Comparison of ENCODE assay signal across 7 cellular contexts in the genomic region with DNA sequence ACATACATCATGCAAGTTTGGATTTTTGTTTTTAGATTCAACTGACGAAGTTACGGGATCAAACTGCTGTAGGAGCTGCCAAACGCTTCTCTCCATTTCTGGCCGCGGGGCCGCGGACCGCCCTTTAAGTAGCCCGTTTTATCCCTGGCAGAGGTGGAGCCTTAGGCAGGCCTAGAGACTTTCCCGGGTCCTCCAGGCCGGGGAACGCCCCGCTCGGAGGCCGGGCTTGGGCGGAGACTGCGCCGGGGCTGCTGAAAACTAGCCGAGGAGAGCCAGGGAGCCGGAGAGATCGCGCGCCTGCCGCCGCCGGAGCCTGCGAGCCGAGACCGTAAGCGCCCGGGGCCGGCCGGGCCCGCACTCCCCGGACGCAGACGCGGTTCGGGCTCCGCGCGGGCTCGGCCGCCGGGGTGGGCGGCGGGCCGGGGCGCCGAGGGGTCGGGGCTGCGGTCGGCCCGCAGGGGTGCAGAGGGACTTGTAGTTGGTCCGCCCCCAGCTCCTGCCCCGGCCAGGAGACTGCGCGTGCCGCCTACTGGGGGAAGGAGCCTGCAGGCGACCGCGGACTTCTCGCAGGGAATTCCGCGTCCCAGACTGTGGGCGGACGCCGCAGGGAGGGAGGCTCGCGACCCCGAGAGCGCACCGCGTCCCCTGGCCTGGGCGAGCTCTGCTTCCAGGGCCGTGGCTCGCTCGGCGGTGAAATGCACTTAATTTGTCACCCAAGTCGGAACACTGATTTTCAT. TPM values are rescaled to one million over a fixed set of nuclear protein-coding genes. Genes with fewer than 3 reads are reported as not detected.
DNase-seq lines count a peak whose midpoint lies in the region; ATAC-seq, FAIRE-seq and TF ChIP-seq lines count a peak whose summit lies in the region.

A gene (plus strand): TSS at position 283 of the 737 bp plus-strand sequence. CDS start 18,606 bp downstream, outside the sequence.

- peaks cover 0 to 4% of the 10 kb centered on the region in 2 donors for H3K27me3 ChIP-seq in small intestine (ENCODE audit: control insufficient read depth in 2 of 2, insufficient read depth in 2 of 2, low read length in 2 of 2)

- H3K27ac ChIP-seq in small intestine (ENCODE audit: low read depth in 1 of 2, low read length in 1 of 2): peak within 1 kb of the TSS; percentile 0 to 41

- peaks cover 5 to 8% of the 10 kb centered on the region in 2 donors for H3K4me1 ChIP-seq in small intestine (ENCODE audit: control insufficient read depth in 2 of 2, insufficient read depth in 1 of 2, low read depth in 1 of 2, low read length in 1 of 2)

- peaks cover 12% of the 10 kb centered on the region for H3K36me3 Mint-ChIP-seq in MCF 10A (ENCODE audit: insufficient read depth, unreplicated experiment)

- DNase-seq in NCI-H1930 (lab: John Stamatoyannopoulos, UW) (peak; percentile 61 to 71), UCSD-AML1 (lab: John Stamatoyannopoulos, UW; ENCODE audit: unreplicated experiment) (peak; percentile 87), MCF 10A (ENCODE audit: unreplicated experiment) (peak; percentile 97), iPS-NIHi11 (ENCODE audit: low spot score) (peak; percentile 95), small intestine (peak; percentile 84)

- no peaks in the 10 kb centered on the region for H3K9me3 ChIP-seq in small intestine (ENCODE audit: control insufficient read depth, low read depth)

- peak; percentile 98 for ATAC-seq in GM18502 (IDR thresholded peaks at IDR 0.05; ENCODE audit: poor library complexity, unreplicated experiment)
- peak; percentile 97 for ATAC-seq in HG02885 (IDR thresholded peaks at IDR 0.05; ENCODE audit: poor library complexity, unreplicated experiment)

- H3K4me3 Mint-ChIP-seq in MCF 10A (ENCODE audit: unreplicated experiment): peak within 1 kb of the TSS; percentile 92

- no TSS peak for BruUV-seq in MCF 10A (replicated peaks; lab: Mats Ljungman, UMichigan)

- CTCF ChIA-PET in MCF 10A (lab: Yijun Ruan, JAX): interaction anchor here (0.5 to 6.5 kb wide), 31 partner anchors 9 to 413 kb away, joined by 3 to 75 read pairs (median 6); a partner anchor contains a TSS

- H3K27ac Mint-ChIP-seq in MCF 10A (ENCODE audit: low read depth, unreplicated experiment): peak within 1 kb of the TSS; percentile 82

- H3K9me3 Mint-ChIP-seq in MCF 10A (ENCODE audit: unreplicated experiment): no peaks in the 10 kb centered on the region

- no peak for FAIRE-seq in small intestine (lab: Jason Lieb, UNC)

- no peaks in the 10 kb centered on the region for H3K27me3 Mint-ChIP-seq in MCF 10A (ENCODE audit: insufficient read depth, unreplicated experiment)

- no peaks in the 10 kb centered on the region for H3K36me3 ChIP-seq in small intestine (ENCODE audit: control insufficient read depth in 2 of 2, insufficient read depth in 2 of 2, low read length in 2 of 2)

- POLR2A ChIA-PET in MCF 10A (lab: Yijun Ruan, JAX): interaction anchor here (0.6 to 7.5 kb wide), 34 partner anchors 9 to 385 kb away, joined by 3 to 135 read pairs (median 6); a partner anchor contains a TSS

- 1% methylated on average over 65 to 80 of the region's 80 CpGs for WGBS in small intestine, 3 donors

- intact Hi-C loops in MCF 10A (cut with micrococcal nuclease): loop anchor here (1.0 to 2.0 kb wide), 2 partner anchors 32 to 73 kb away; a partner anchor contains a TSS

- TF ChIP-seq CTCF in MCF 10A (IDR thresholded peaks at IDR 0.05; ENCODE audit: unreplicated experiment): peak; percentile 35

- peak within 1 kb of the TSS; percentile 37 to 77 for H3K4me3 ChIP-seq in small intestine (ENCODE audit: low read depth in 1 of 2, low read length in 2 of 2)

- peaks cover 25% of the 10 kb centered on the region for H3K4me1 Mint-ChIP-seq in MCF 10A (ENCODE audit: insufficient read depth, unreplicated experiment)

RNA-seq across cellular contexts. Expression of the gene that starts here (rescaled TPM):
- 25.0 and 35.8 TPM in 2 replicates for total RNA-seq in MCF 10A (2022)
- polyA plus RNA-seq in small intestine: 10 to 100 TPM in 1 of 3 donors, 1 to 10 TPM in 2; 7.6 to 39.1 (median 7.8) TPM

Comparison
In these comparisons a context has a peak if more than half of its experiments do, and no peak if none do; other contexts are left out.
1. Peak in every context shown above with its lines: DNase-seq, ATAC-seq, H3K4me3 ChIP-seq and H3K27ac ChIP-seq.